In the genomic region with DNA sequence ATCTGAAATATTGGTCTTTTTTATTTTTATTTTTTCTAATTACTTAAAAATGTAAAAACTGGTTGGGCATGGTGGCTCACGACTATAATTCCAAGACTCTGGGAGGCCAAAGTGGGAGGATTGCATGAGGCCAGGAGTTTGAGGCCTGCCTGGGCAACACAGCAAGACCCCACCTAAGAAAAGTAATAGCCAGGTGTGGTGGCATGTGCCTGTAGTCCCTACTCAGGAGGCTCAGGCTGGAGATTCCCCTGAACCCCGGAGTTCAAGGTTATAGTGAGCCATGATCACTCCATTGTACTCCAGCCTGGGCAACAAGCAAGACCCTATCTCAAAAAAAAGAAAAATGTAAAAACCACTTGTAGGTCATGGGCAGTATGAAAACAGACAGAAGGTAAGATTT, we compare ENCODE assay signal across 38 cellular contexts. TPM values are rescaled to one million over a fixed set of nuclear protein-coding genes. Genes with fewer than 3 reads are reported as not detected.
"Had no signal": no experiment of that assay in that cellular context is flagged by ENCODE, and none has a peak within 500 bp of the region (broad histone marks: within the 10 kb centered on the region; RNA-seq: fewer than 3 reads in every experiment).

No MANE protein-coding gene starts in this region.

- H3K27ac ChIP-seq: adrenal gland, body of pancreas, brain microvascular endothelial cell, breast epithelium, VCaP had no signal

- H3K27ac Mint-ChIP-seq: activated CD4-positive, alpha-beta memory T cell treated with anti-CD3 and anti-CD28 coated beads, Interleukin-2, amount 10 ng/mL, durations not matched to agents 7 days and 5 days; activated CD4-positive, alpha-beta T cell treated with anti-CD3 and anti-CD28 coated beads for 36 hours; activated CD4-positive, alpha-beta T cell treated with anti-CD3 and anti-CD28 coated beads, Interleukin-2, amount 10 ng/mL, durations not matched to agents 7 days and 5 days; activated CD8-positive, alpha-beta memory T cell treated with anti-CD3 and anti-CD28 coated beads, Interleukin-2, amount 10 ng/mL, durations not matched to agents 7 days and 5 days; activated CD8-positive, alpha-beta T cell treated with anti-CD3 and anti-CD28 coated beads, Interleukin-2, amount 10 ng/mL, durations not matched to agents 7 days and 5 days; activated naive CD4-positive, alpha-beta T cell treated with anti-CD3 and anti-CD28 coated beads for 36 hours; activated naive CD4-positive, alpha-beta T cell treated with anti-CD3 and anti-CD28 coated beads, Interleukin-2, amount 50 U/mL, for 72 hours; activated naive CD8-positive, alpha-beta T cell treated with anti-CD3 and anti-CD28 coated beads for 36 hours; activated T-cell treated with anti-CD3 and anti-CD28 coated beads, Interleukin-2, amount 50 U/mL, for 24 hours; activated T-helper 2 cell treated with anti-CD3 and anti-CD28 coated beads, Interferon-gamma antibody, Interleukin-2, Interleukin-4, amounts not matched to agents 10 μg/mL and 5 μg/mL and 100 μg/mL, durations not matched to agents 14 hours and 24 hours and 36 hours; T-helper 1 cell treated with Interleukin-12 subunit alpha and Interleukin-12 subunit beta and Interleukin-4 antibody, amounts not matched to agents 30 μg/mL and 1 μg/mL, for 36 hours; T-helper 2 cell treated with Interferon-gamma antibody and Interleukin-4, amounts not matched to agents 5 μg/mL and 100 μg/mL, for 36 hours had no signal

- H3K27me3 Mint-ChIP-seq: activated CD4-positive, alpha-beta memory T cell treated with anti-CD3 and anti-CD28 coated beads, Interleukin-2, amount 10 ng/mL, durations not matched to agents 7 days and 5 days; activated CD4-positive, alpha-beta T cell treated with anti-CD3 and anti-CD28 coated beads for 36 hours; activated CD4-positive, alpha-beta T cell treated with anti-CD3 and anti-CD28 coated beads, Interleukin-2, amount 10 ng/mL, durations not matched to agents 7 days and 5 days; activated CD8-positive, alpha-beta memory T cell treated with anti-CD3 and anti-CD28 coated beads, Interleukin-2, amount 10 ng/mL, durations not matched to agents 7 days and 5 days; activated naive CD8-positive, alpha-beta T cell treated with anti-CD3 and anti-CD28 coated beads for 36 hours; activated T-cell treated with anti-CD3 and anti-CD28 coated beads, Interleukin-2, amount 50 U/mL, for 24 hours had no signal

- H3K4me1 ChIP-seq: adrenal gland, body of pancreas, breast epithelium had no signal

- H3K9me3 ChIP-seq: adrenal gland, body of pancreas had no signal

- ATAC-seq: activated CD4-positive, alpha-beta T cell treated with anti-CD3 and anti-CD28 coated beads for 36 hours; activated CD4-positive, CD25-positive, alpha-beta regulatory T cell treated with anti-CD3 and anti-CD28 coated beads, Interleukin-2, amount 50 U/mL, for 24 hours; activated CD8-positive, alpha-beta memory T cell treated with anti-CD3 and anti-CD28 coated beads, Interleukin-2, amount 10 ng/mL, durations not matched to agents 7 days and 5 days; activated CD8-positive, alpha-beta T cell treated with anti-CD3 and anti-CD28 coated beads, Interleukin-2, amount 10 ng/mL, durations not matched to agents 7 days and 5 days; body of pancreas had no signal

- H3K4me3 Mint-ChIP-seq: activated CD4-positive, alpha-beta memory T cell treated with anti-CD3 and anti-CD28 coated beads, Interleukin-2, amount 10 ng/mL, durations not matched to agents 7 days and 5 days; activated CD4-positive, alpha-beta T cell treated with anti-CD3 and anti-CD28 coated beads for 36 hours; activated CD4-positive, alpha-beta T cell treated with anti-CD3 and anti-CD28 coated beads, Interleukin-2, amount 10 ng/mL, durations not matched to agents 7 days and 5 days; activated CD8-positive, alpha-beta memory T cell treated with anti-CD3 and anti-CD28 coated beads, Interleukin-2, amount 10 ng/mL, durations not matched to agents 7 days and 5 days; activated CD8-positive, alpha-beta T cell treated with anti-CD3 and anti-CD28 coated beads, Interleukin-2, amount 10 ng/mL, durations not matched to agents 7 days and 5 days; activated naive CD4-positive, alpha-beta T cell treated with anti-CD3 and anti-CD28 coated beads for 36 hours; activated naive CD8-positive, alpha-beta T cell treated with anti-CD3 and anti-CD28 coated beads for 36 hours; activated T-cell treated with anti-CD3 and anti-CD28 coated beads, Interleukin-2, amount 50 U/mL, for 24 hours; T-helper 1 cell treated with Interleukin-12 subunit alpha and Interleukin-12 subunit beta and Interleukin-4 antibody, amounts not matched to agents 30 μg/mL and 1 μg/mL, for 36 hours; T-helper 2 cell treated with Interferon-gamma antibody and Interleukin-4, amounts not matched to agents 5 μg/mL and 100 μg/mL, for 36 hours had no signal

- DNase-seq: activated CD4-positive, alpha-beta memory T cell treated with anti-CD3 and anti-CD28 coated beads, Interleukin-2, amount 10 ng/mL, durations not matched to agents 7 days and 5 days; activated CD4-positive, alpha-beta T cell treated with anti-CD3 and anti-CD28 coated beads for 1 hour; activated CD4-positive, alpha-beta T cell treated with anti-CD3 and anti-CD28 coated beads for 36 hours; activated CD4-positive, alpha-beta T cell treated with anti-CD3 and anti-CD28 coated beads for 48 hours; activated CD4-positive, alpha-beta T cell treated with anti-CD3 and anti-CD28 coated beads, Interleukin-2, amount 10 ng/mL, durations not matched to agents 7 days and 5 days; activated CD4-positive, alpha-beta T cell treated with anti-CD3 and anti-CD28 coated beads, Interleukin-2, amount 50 U/mL, for 48 hours; activated CD4-positive, CD25-positive, alpha-beta regulatory T cell; activated CD8-positive, alpha-beta memory T cell treated with anti-CD3 and anti-CD28 coated beads for 24 hours; activated CD8-positive, alpha-beta memory T cell treated with anti-CD3 and anti-CD28 coated beads, Interleukin-2, amount 10 ng/mL, durations not matched to agents 7 days and 5 days; activated CD8-positive, alpha-beta memory T cell treated with anti-CD3 and anti-CD28 coated beads, Interleukin-2, amount 50 U/mL, for 48 hours; activated CD8-positive, alpha-beta T cell treated with anti-CD3 and anti-CD28 coated beads, Interleukin-2, amount 10 ng/mL, durations not matched to agents 7 days and 5 days; activated effector memory CD4-positive, alpha-beta T cell treated with anti-CD3 and anti-CD28 coated beads, Interleukin-2, amount 50 U/mL, for 16 hours; activated gamma-delta T cell treated with Interleukin-2 at 50 U/mL for 16 hours; activated naive CD4-positive, alpha-beta T cell; activated naive CD4-positive, alpha-beta T cell treated with anti-CD3 and anti-CD28 coated beads for 36 hours; activated naive CD4-positive, alpha-beta T cell treated with anti-CD3 and anti-CD28 coated beads, Interleukin-2, amount 50 U/mL, for 16 hours; activated naive CD8-positive, alpha-beta T cell treated with anti-CD3 and anti-CD28 coated beads for 36 hours; activated T-cell treated with anti-CD3 and anti-CD28 coated beads, Interleukin-2, amount 50 U/mL, for 24 hours; activated T-cell treated with anti-CD3 and anti-CD28 coated beads, Interleukin-2, amount 50 U/mL, for 48 hours; adrenal gland; amniotic stem cell; aorta; body of pancreas; brain microvascular endothelial cell; central memory CD4-positive, alpha-beta T cell; T-helper 1 cell; T-helper 2 cell; T-helper 9 cell had no signal

- H3K36me3 ChIP-seq: adrenal gland, brain microvascular endothelial cell, breast epithelium had no signal

- H3K4me3 ChIP-seq: adrenal gland, body of pancreas, breast epithelium had no signal

- FAIRE-seq: astrocyte, TTC549 had no signal

- H3K4me1 Mint-ChIP-seq: activated CD4-positive, alpha-beta memory T cell treated with anti-CD3 and anti-CD28 coated beads, Interleukin-2, amount 10 ng/mL, durations not matched to agents 7 days and 5 days; activated CD4-positive, alpha-beta T cell treated with anti-CD3 and anti-CD28 coated beads for 36 hours; activated CD4-positive, alpha-beta T cell treated with anti-CD3 and anti-CD28 coated beads, Interleukin-2, amount 10 ng/mL, durations not matched to agents 7 days and 5 days; activated CD8-positive, alpha-beta memory T cell treated with anti-CD3 and anti-CD28 coated beads, Interleukin-2, amount 10 ng/mL, durations not matched to agents 7 days and 5 days; activated naive CD8-positive, alpha-beta T cell treated with anti-CD3 and anti-CD28 coated beads for 36 hours had no signal

- H3K27me3 ChIP-seq: adrenal gland, body of pancreas, brain microvascular endothelial cell, breast epithelium had no signal

RNA-seq across cellular contexts. Expression of a gene that starts 36.8 kb away (rescaled TPM):
- total RNA-seq: activated CD8-positive, alpha-beta T cell treated with anti-CD3 and anti-CD28 coated beads, Interleukin-2, amount 10 ng/mL, durations not matched to agents 7 days and 5 days; cardiac septum had no signal
